Comparison of ENCODE assay signal across 17 cellular contexts in the genomic region with DNA sequence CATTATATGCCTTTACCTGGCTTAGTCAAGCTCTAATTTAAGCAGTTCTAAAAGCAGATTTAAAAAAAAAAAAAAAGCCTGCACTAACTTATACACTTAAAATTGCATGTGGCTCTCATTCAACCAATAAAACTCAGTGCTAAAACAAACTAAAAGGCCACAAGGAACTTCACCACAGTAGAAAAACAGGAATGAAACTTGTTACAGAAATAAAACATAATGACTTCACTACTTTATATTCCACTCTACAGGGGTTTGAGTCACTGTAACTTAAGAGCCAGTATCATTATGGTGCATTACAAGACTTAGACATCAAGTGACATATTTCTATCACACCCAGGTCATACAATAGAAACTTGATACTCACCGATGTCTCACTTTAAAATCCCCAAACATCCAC. TPM values are rescaled to one million over a fixed set of nuclear protein-coding genes. Genes with fewer than 3 reads are reported as not detected.
DNase-seq lines count a peak whose midpoint lies in the region; ATAC-seq and TF ChIP-seq lines count a peak whose summit lies in the region.
"Had no signal": no experiment of that assay in that cellular context is flagged by ENCODE, and none has a peak within 500 bp of the region (broad histone marks: within the 10 kb centered on the region; RNA-seq: fewer than 3 reads in every experiment).

No MANE protein-coding gene starts in this region.

- peak overlapping the region; percentile 32 for H3K4me2 ChIP-seq in smooth muscle cell
- H3K4me2 ChIP-seq: hepatocyte had no signal

- no peaks in the 10 kb centered on the region for H4K20me1 ChIP-seq in smooth muscle cell (ENCODE audit: low read depth)

- no peak for DNase-seq in activated T-cell treated with anti-CD3 and anti-CD28 coated beads, Interleukin-2, amount 50 U/mL, for 24 hours
- DNase-seq in activated T-cell treated with anti-CD3 and anti-CD28 coated beads for 4 hours, result no peak
- DNase-seq in smooth muscle cell (lab: John Stamatoyannopoulos, UW; ENCODE audit: unreplicated experiment), result no peak
- DNase-seq in NK-92 treated with Interleukin-12 subunit alpha and Interleukin-12 subunit beta, amount 100 ng/mL, for 24 hours (lab: John Stamatoyannopoulos, UW), result no peak
- DNase-seq in Ammon's horn (ENCODE audit: low spot score), result no peak
- no peak for DNase-seq in activated CD4-positive, CD25-positive, alpha-beta regulatory T cell treated with anti-CD3 and anti-CD28 coated beads, Interleukin-2, amount 50 U/mL, for 72 hours
- DNase-seq: activated effector memory CD4-positive, alpha-beta T cell treated with Interleukin-2 at 50 U/mL for 16 hours; caudate nucleus; erythroblast; NCI-H82; right lobe of liver; SJCRH30 had no signal

- peak overlapping the region; percentile 51 for H3K27ac Mint-ChIP-seq in activated T-cell treated with anti-CD3 and anti-CD28 coated beads, Interleukin-2, amount 50 U/mL, for 24 hours

- no peaks in the 10 kb centered on the region for H3K9me3 Mint-ChIP-seq in activated T-cell treated with anti-CD3 and anti-CD28 coated beads, Interleukin-2, amount 50 U/mL, for 24 hours
- H3K9me3 Mint-ChIP-seq: nephron had no signal

- H2AFZ ChIP-seq in smooth muscle cell (ENCODE audit: low read depth), result no peak overlapping the region
- H2AFZ ChIP-seq: hepatocyte had no signal

- H3K4me3 ChIP-seq in smooth muscle cell, result no peak overlapping the region
- H3K4me3 ChIP-seq: hepatocyte, right lobe of liver, SJCRH30 had no signal

- H3K27ac ChIP-seq in VCaP (peak overlapping the region; percentile 89), smooth muscle cell (ENCODE audit: low read depth) (peak overlapping the region; percentile 57)
- H3K27ac ChIP-seq: hepatocyte, right lobe of liver, SJCRH30 had no signal

- H3K27me3 ChIP-seq in smooth muscle cell (ENCODE audit: low read depth), result no peaks in the 10 kb centered on the region
- H3K27me3 ChIP-seq: right lobe of liver, SJCRH30 had no signal

- H3K27me3 Mint-ChIP-seq in activated T-cell treated with anti-CD3 and anti-CD28 coated beads, Interleukin-2, amount 50 U/mL, for 24 hours, result peaks cover 4% of the 10 kb centered on the region

- H3K36me3 ChIP-seq in smooth muscle cell (ENCODE audit: low read depth), result no peaks in the 10 kb centered on the region
- H3K36me3 ChIP-seq: right lobe of liver, SJCRH30 had no signal

- H3F3A ChIP-seq in smooth muscle cell (ENCODE audit: low read depth), result peaks cover 8% of the 10 kb centered on the region

- H3K36me3 Mint-ChIP-seq in activated T-cell treated with anti-CD3 and anti-CD28 coated beads, Interleukin-2, amount 50 U/mL, for 24 hours (ENCODE audit: low read depth), result no peaks in the 10 kb centered on the region

- H3K4me1 Mint-ChIP-seq in activated T-cell treated with anti-CD3 and anti-CD28 coated beads, Interleukin-2, amount 50 U/mL, for 24 hours (ENCODE audit: low read depth), result peaks cover 12% of the 10 kb centered on the region

- TF ChIP-seq CTCF in VCaP (conservative IDR thresholded peaks at IDR 0.05) (no peak), smooth muscle cell (IDR thresholded peaks at IDR 0.05; ENCODE audit: borderline replicate concordance, insufficient read depth, poor library complexity, severe bottlenecking) (no peak)

- ATAC-seq in HG02798 (IDR thresholded peaks at IDR 0.05; ENCODE audit: poor library complexity, unreplicated experiment), result peak; percentile 53
- ATAC-seq: right lobe of liver had no signal

- H3K79me2 ChIP-seq in smooth muscle cell (ENCODE audit: low read depth), result no peaks in the 10 kb centered on the region
- H3K79me2 ChIP-seq: hepatocyte had no signal

- no peak overlapping the region for H3K9ac ChIP-seq in smooth muscle cell (ENCODE audit: low read depth)

- no peak overlapping the region for H3K4me3 Mint-ChIP-seq in activated T-cell treated with anti-CD3 and anti-CD28 coated beads, Interleukin-2, amount 50 U/mL, for 24 hours
- H3K4me3 Mint-ChIP-seq: nephron had no signal

- no peaks in the 10 kb centered on the region for H3K9me3 ChIP-seq in smooth muscle cell (replicated peaks; ENCODE audit: low read depth)
- H3K9me3 ChIP-seq: right lobe of liver, SJCRH30 had no signal

- peaks cover 27% of the 10 kb centered on the region for H3K4me1 ChIP-seq in smooth muscle cell (ENCODE audit: low read depth)
- H3K4me1 ChIP-seq: SJCRH30 had no signal

- 89% methylated on average over 1 of the region's 1 CpG for WGBS in smooth muscle cell (ENCODE audit: low lambda C conversion rate)

RNA-seq across cellular contexts. Expression of a gene that starts 11.1 kb away (rescaled TPM):
- total RNA-seq in smooth muscle cell, result 0.54 TPM in 1 of 2 replicates, not detected in the other
- not detected in 2 replicates for polyA plus RNA-seq in smooth muscle cell
- total RNA-seq: lower leg skin, right lobe of liver, SJCRH30 had no signal
- polyA plus RNA-seq: hepatocyte had no signal
